In the genomic region with DNA sequence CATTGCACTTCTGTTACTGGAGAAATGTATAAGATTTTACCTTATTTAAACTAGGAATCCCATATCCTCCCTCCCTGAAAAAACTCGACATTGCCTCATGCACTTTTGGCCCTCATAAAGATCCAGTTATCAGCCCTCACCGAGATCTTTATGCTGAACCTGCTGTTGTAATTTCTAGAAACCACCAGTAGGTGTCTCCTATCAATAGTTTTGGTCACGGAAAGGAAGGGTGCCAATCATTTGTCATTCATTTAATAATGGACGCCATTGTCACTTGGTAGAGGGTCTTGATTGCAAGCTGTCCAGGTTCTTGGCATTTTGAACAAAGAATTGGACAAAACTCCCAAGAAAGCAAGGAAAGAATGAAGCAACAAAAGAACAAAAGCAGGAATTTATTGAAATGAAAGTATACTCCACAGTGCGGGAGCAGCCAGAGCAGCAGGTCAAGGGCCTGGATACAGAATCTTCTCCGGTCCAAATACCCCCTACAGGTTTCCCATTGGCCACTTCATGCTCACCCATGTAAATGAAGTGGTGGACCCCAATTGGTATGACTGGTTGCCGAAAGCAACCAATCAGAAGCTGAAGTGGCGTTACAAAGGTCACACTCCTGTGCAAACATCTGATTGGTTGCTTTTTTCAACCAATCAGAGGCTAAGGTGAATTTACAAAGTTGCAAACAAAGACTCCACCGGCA, we compare ENCODE assay signal across 1 cellular context.
TF ChIP-seq lines count a peak whose summit lies in the region.

No MANE protein-coding gene starts in this region.

TF ChIP-seq in SK-N-SH, 30 proteins besides CTCF, POLR2A, EP300 and RAD21 (continued from another document):
- TF ChIP-seq, protein P1, sequence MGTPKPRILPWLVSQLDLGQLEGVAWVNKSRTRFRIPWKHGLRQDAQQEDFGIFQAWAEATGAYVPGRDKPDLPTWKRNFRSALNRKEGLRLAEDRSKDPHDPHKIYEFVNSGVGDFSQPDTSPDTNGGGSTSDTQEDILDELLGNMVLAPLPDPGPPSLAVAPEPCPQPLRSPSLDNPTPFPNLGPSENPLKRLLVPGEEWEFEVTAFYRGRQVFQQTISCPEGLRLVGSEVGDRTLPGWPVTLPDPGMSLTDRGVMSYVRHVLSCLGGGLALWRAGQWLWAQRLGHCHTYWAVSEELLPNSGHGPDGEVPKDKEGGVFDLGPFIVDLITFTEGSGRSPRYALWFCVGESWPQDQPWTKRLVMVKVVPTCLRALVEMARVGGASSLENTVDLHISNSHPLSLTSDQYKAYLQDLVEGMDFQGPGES (IDR thresholded peaks at IDR 0.05; ENCODE audit: low read depth, low read length), result no peak
- TF ChIP-seq, protein P2, sequence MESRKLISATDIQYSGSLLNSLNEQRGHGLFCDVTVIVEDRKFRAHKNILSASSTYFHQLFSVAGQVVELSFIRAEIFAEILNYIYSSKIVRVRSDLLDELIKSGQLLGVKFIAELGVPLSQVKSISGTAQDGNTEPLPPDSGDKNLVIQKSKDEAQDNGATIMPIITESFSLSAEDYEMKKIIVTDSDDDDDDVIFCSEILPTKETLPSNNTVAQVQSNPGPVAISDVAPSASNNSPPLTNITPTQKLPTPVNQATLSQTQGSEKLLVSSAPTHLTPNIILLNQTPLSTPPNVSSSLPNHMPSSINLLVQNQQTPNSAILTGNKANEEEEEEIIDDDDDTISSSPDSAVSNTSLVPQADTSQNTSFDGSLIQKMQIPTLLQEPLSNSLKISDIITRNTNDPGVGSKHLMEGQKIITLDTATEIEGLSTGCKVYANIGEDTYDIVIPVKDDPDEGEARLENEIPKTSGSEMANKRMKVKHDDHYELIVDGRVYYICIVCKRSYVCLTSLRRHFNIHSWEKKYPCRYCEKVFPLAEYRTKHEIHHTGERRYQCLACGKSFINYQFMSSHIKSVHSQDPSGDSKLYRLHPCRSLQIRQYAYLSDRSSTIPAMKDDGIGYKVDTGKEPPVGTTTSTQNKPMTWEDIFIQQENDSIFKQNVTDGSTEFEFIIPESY (IDR thresholded peaks at IDR 0.05; ENCODE audit: borderline replicate concordance, low read depth), result no peak
- peak; percentile 38; the same call in 1 of the 2 replicates for TF ChIP-seq YY1 (IDR thresholded peaks at IDR 0.05; ENCODE audit: low read depth)
- no peak for TF ChIP-seq EZH2phosphoT487 (IDR thresholded peaks at IDR 0.05; ENCODE audit: borderline replicate concordance, low read depth)
- no peak for TF ChIP-seq CHD2 (IDR thresholded peaks at IDR 0.05; ENCODE audit: low read length, partially characterized antibody)
- TF ChIP-seq TCF12 (IDR thresholded peaks at IDR 0.05), result no peak
- no peak for TF ChIP-seq FOXM1 (IDR thresholded peaks at IDR 0.05; ENCODE audit: low read depth)
- TF ChIP-seq SIN3A (IDR thresholded peaks at IDR 0.05; ENCODE audit: borderline replicate concordance, low read depth, low read length), result no peak
- no peak for TF ChIP-seq FOXJ3 (CRISPR knock-in tag; IDR thresholded peaks at IDR 0.05)
- TF ChIP-seq TAF1 (IDR thresholded peaks at IDR 0.05; ENCODE audit: borderline replicate concordance, low read depth, low read length), result no peak
- TF ChIP-seq, protein P3, sequence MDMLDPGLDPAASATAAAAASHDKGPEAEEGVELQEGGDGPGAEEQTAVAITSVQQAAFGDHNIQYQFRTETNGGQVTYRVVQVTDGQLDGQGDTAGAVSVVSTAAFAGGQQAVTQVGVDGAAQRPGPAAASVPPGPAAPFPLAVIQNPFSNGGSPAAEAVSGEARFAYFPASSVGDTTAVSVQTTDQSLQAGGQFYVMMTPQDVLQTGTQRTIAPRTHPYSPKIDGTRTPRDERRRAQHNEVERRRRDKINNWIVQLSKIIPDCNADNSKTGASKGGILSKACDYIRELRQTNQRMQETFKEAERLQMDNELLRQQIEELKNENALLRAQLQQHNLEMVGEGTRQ (IDR thresholded peaks at IDR 0.05; ENCODE audit: borderline replicate concordance, low read depth, low read length), result no peak
- no peak for TF ChIP-seq JUND (IDR thresholded peaks at IDR 0.05)
- no peak for TF ChIP-seq RCOR1 (IDR thresholded peaks at IDR 0.05; ENCODE audit: low read length)
- TF ChIP-seq POLR2AphosphoS5 (IDR thresholded peaks at IDR 0.05; ENCODE audit: low read depth, low read length), result no peak
- TF ChIP-seq MEF2A (IDR thresholded peaks at IDR 0.05; ENCODE audit: borderline replicate concordance, low read depth), result no peak
- TF ChIP-seq TEAD4 (IDR thresholded peaks at IDR 0.05; ENCODE audit: borderline replicate concordance, insufficient read depth), result no peak
- TF ChIP-seq RFX5 (IDR thresholded peaks at IDR 0.05; ENCODE audit: low read length), result no peak
- TF ChIP-seq RXRA (IDR thresholded peaks at IDR 0.05; ENCODE audit: borderline replicate concordance, low read depth), result no peak
- TF ChIP-seq GATA2 (CRISPR knock-in tag; IDR thresholded peaks at IDR 0.05), result no peak
- TF ChIP-seq, protein P4, sequence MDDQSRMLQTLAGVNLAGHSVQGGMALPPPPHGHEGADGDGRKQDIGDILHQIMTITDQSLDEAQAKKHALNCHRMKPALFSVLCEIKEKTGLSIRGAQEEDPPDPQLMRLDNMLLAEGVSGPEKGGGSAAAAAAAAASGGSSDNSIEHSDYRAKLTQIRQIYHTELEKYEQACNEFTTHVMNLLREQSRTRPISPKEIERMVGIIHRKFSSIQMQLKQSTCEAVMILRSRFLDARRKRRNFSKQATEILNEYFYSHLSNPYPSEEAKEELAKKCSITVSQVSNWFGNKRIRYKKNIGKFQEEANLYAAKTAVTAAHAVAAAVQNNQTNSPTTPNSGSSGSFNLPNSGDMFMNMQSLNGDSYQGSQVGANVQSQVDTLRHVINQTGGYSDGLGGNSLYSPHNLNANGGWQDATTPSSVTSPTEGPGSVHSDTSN (IDR thresholded peaks at IDR 0.05), result peak; percentile 93
- no peak for TF ChIP-seq ELF1 (IDR thresholded peaks at IDR 0.05)
- TF ChIP-seq NRF1 (IDR thresholded peaks at IDR 0.05; ENCODE audit: low read depth, low read length), result no peak
- no peak for TF ChIP-seq GABPA (IDR thresholded peaks at IDR 0.05; ENCODE audit: low read depth)
